In genomic region chr14:18920052-18920451, GRCh38 we compare ENCODE assay signal across 16 cellular contexts. TPM values are rescaled to one million over a fixed set of nuclear protein-coding genes. Genes with fewer than 3 reads are reported as not detected.
"Had no signal": no experiment of that assay in that cellular context is flagged by ENCODE, and none has a peak within 500 bp of the region (broad histone marks: within the 10 kb centered on the region; RNA-seq: fewer than 3 reads in every experiment).

No MANE protein-coding gene starts in this region.

RNA-seq across cellular contexts. Expression of gene POTEM, which starts 47.2 kb away (rescaled TPM):
- total RNA-seq: activated CD4-positive, alpha-beta memory T cell treated with anti-CD3 and anti-CD28 coated beads, Interleukin-2, amount 10 ng/mL, durations not matched to agents 7 days and 5 days; activated CD4-positive, alpha-beta T cell treated with anti-CD3 and anti-CD28 coated beads for 36 hours; activated CD4-positive, alpha-beta T cell treated with anti-CD3 and anti-CD28 coated beads, Interleukin-2, amount 10 ng/mL, durations not matched to agents 7 days and 5 days; activated CD8-positive, alpha-beta memory T cell treated with anti-CD3 and anti-CD28 coated beads, Interleukin-2, amount 10 ng/mL, durations not matched to agents 7 days and 5 days; activated CD8-positive, alpha-beta T cell treated with anti-CD3 and anti-CD28 coated beads, Interleukin-2, amount 10 ng/mL, durations not matched to agents 7 days and 5 days; activated naive CD8-positive, alpha-beta T cell treated with anti-CD3 and anti-CD28 coated beads, Interleukin-2, amount 10 ng/mL, durations not matched to agents 7 days and 5 days; activated T-helper 2 cell treated with anti-CD3 and anti-CD28 coated beads, Interferon-gamma antibody, Interleukin-2, Interleukin-4, amounts not matched to agents 10 μg/mL and 5 μg/mL and 100 μg/mL, durations not matched to agents 14 hours and 24 hours and 36 hours; ascending aorta; bronchial epithelial cell; cardiac muscle cell; T-cell; T-helper 1 cell treated with Interleukin-12 subunit alpha and Interleukin-12 subunit beta and Interleukin-4 antibody, amounts not matched to agents 30 ng/mL and 1 ng/mL, for 36 hours; T-helper 17 cell; T-helper 2 cell treated with Interferon-gamma antibody and Interleukin-4, amounts not matched to agents 100 ng/mL and 5 ng/mL, for 36 hours; WTC11 had no signal
- polyA plus RNA-seq: adipose tissue, cardiac muscle cell had no signal
